Comparison of ENCODE assay signal across 20 cellular contexts in the genomic region with DNA sequence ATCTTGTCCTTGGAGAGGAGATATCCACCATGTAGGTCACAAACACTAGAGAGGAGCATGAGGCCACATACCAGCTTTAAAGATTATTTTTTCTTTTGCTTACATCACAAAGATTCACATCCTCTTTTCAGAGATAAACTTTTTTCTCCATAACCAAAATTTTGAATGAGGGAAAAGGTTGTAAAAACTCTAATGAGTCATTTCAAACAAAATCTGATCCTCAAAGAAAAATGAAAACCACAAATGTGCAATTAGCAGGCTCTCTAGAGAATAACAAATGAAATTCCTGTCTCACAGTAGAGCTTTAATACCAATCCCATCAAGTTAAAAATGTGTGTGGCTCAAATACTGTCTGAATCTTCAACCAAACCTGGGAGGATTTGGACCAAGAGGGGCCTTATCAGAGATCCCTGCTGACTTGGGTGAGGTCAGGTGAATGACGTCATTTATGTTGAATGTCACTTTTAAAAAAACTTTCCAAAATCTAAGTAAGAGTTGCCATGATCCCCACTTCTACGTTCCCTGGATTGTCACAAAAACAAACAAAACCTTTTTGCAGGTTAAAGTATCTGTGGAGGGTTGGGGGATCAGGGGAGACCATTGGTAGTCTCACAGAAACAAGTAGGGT.
"Had no signal": no experiment of that assay in that cellular context is flagged by ENCODE, and none has a peak within 500 bp of the region (broad histone marks: within the 10 kb centered on the region; RNA-seq: fewer than 3 reads in every experiment).

No MANE protein-coding gene starts in this region.

- DNase-seq: activated CD4-positive, alpha-beta T cell treated with anti-CD3 and anti-CD28 coated beads for 48 hours; activated CD8-positive, alpha-beta T cell treated with anti-CD3 and anti-CD28 coated beads for 36 hours; activated effector memory CD4-positive, alpha-beta T cell treated with anti-CD3 and anti-CD28 coated beads, Interleukin-2, amount 50 U/mL, for 16 hours; activated T-cell treated with anti-CD3 and anti-CD28 coated beads, Interleukin-2, amount 50 U/mL, for 4 hours; adrenal gland; body of pancreas; central memory CD4-positive, alpha-beta T cell; colonic mucosa; foreskin fibroblast; hippocampal formation; kidney; left ventricle myocardium inferior; mucosa of descending colon; naive thymus-derived CD4-positive, alpha-beta T cell; ovary; right lobe of liver; stimulated activated naive CD8-positive, alpha-beta T cell treated with anti-CD3 and anti-CD28 coated beads, Interleukin-15, amount 100 ng/mL, for 72 hours; upper lobe of left lung had no signal

- H3K36me3 Mint-ChIP-seq: activated naive CD4-positive, alpha-beta T cell treated with anti-CD3 and anti-CD28 coated beads, Interleukin-2, amount 50 U/mL, for 24 hours; naive thymus-derived CD4-positive, alpha-beta T cell had no signal

- H3K9me3 ChIP-seq: adrenal gland, body of pancreas, colonic mucosa, left ventricle myocardium inferior, mucosa of descending colon, ovary, right lobe of liver, upper lobe of left lung had no signal

- H3K27ac Mint-ChIP-seq: activated CD8-positive, alpha-beta T cell treated with anti-CD3 and anti-CD28 coated beads for 36 hours; activated naive CD4-positive, alpha-beta T cell treated with anti-CD3 and anti-CD28 coated beads, Interleukin-2, amount 50 U/mL, for 24 hours; naive thymus-derived CD4-positive, alpha-beta T cell; stimulated activated naive CD8-positive, alpha-beta T cell treated with anti-CD3 and anti-CD28 coated beads, Interleukin-15, amount 100 ng/mL, for 72 hours; WTC11 had no signal

- H3K4me3 ChIP-seq: adrenal gland, body of pancreas, colonic mucosa, left ventricle myocardium inferior, mucosa of descending colon, ovary, right lobe of liver, upper lobe of left lung had no signal

- H3K27me3 ChIP-seq: adrenal gland, body of pancreas, colonic mucosa, ovary, right lobe of liver, upper lobe of left lung had no signal

- H3K36me3 ChIP-seq: adrenal gland, colonic mucosa, left ventricle myocardium inferior, ovary, right lobe of liver, upper lobe of left lung had no signal

- H3K27ac ChIP-seq: adrenal gland, body of pancreas, colonic mucosa, left ventricle myocardium inferior, ovary, right lobe of liver, upper lobe of left lung had no signal

- H3K4me1 ChIP-seq: adrenal gland, body of pancreas, colonic mucosa, left ventricle myocardium inferior, right lobe of liver, upper lobe of left lung had no signal

- H3K27me3 Mint-ChIP-seq: activated CD8-positive, alpha-beta T cell treated with anti-CD3 and anti-CD28 coated beads for 36 hours; activated naive CD4-positive, alpha-beta T cell treated with anti-CD3 and anti-CD28 coated beads, Interleukin-2, amount 50 U/mL, for 24 hours; naive thymus-derived CD4-positive, alpha-beta T cell; stimulated activated naive CD8-positive, alpha-beta T cell treated with anti-CD3 and anti-CD28 coated beads, Interleukin-15, amount 100 ng/mL, for 72 hours had no signal

- H3K4me3 Mint-ChIP-seq: activated CD8-positive, alpha-beta T cell treated with anti-CD3 and anti-CD28 coated beads for 36 hours; activated naive CD4-positive, alpha-beta T cell treated with anti-CD3 and anti-CD28 coated beads, Interleukin-2, amount 50 U/mL, for 24 hours; activated T-cell treated with anti-CD3 and anti-CD28 coated beads, Interleukin-2, amount 50 U/mL, for 4 hours; naive thymus-derived CD4-positive, alpha-beta T cell; stimulated activated naive CD8-positive, alpha-beta T cell treated with anti-CD3 and anti-CD28 coated beads, Interleukin-15, amount 100 ng/mL, for 72 hours; WTC11 had no signal

- H3K9me3 Mint-ChIP-seq: activated CD8-positive, alpha-beta T cell treated with anti-CD3 and anti-CD28 coated beads for 36 hours; activated naive CD4-positive, alpha-beta T cell treated with anti-CD3 and anti-CD28 coated beads, Interleukin-2, amount 50 U/mL, for 24 hours; stimulated activated naive CD8-positive, alpha-beta T cell treated with anti-CD3 and anti-CD28 coated beads, Interleukin-15, amount 100 ng/mL, for 72 hours had no signal

- ATAC-seq: activated CD8-positive, alpha-beta T cell treated with anti-CD3 and anti-CD28 coated beads for 36 hours; activated T-cell treated with anti-CD3 and anti-CD28 coated beads, Interleukin-2, amount 50 U/mL, for 4 hours; body of pancreas; mucosa of descending colon; naive thymus-derived CD4-positive, alpha-beta T cell; right lobe of liver; stimulated activated naive CD8-positive, alpha-beta T cell treated with anti-CD3 and anti-CD28 coated beads, Interleukin-15, amount 100 ng/mL, for 72 hours; WTC11 had no signal

- H3K4me1 Mint-ChIP-seq: activated naive CD4-positive, alpha-beta T cell treated with anti-CD3 and anti-CD28 coated beads, Interleukin-2, amount 50 U/mL, for 24 hours; naive thymus-derived CD4-positive, alpha-beta T cell; stimulated activated naive CD8-positive, alpha-beta T cell treated with anti-CD3 and anti-CD28 coated beads, Interleukin-15, amount 100 ng/mL, for 72 hours had no signal
